In the genomic region with DNA sequence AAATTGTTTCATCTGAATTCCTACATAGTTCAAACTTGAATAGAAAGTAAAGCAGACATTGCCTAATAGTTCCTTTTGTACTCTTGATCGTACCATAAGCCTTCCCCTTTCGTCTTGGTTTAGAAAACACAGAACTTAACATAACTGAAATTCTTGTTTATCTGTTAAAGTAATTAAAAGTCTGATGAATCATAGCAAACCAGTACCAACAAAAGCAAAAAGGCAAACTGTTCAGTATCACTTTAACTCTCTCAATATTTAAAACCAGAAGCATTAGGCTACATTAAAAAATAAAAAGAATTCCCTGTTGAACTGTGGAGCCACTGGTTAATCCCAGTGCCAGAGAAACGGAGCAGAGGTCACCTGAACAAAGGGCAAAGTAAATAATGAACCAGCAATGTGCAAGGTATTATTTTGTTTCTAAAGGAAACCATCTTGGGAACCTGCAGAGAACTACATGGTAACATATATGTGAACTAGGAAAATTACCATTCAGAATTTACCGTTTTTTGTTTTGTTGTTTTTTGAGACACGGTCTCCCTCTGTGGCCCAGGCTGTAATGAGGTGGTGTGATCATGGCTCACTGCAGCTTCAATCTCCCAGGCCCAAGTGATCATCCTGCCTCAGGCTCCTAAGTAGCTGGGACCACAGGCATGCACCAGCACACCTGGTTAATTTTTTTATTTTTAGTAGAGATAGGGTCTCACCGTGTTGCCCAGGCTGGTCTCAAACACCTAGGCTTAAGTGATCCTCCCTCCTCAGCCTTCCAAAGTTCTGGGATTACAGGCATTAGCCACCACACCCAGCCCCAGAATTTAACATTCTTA, we compare ENCODE assay signal across 1 cellular context.
TF ChIP-seq lines count a peak whose summit lies in the region.

No MANE protein-coding gene starts in this region.

TF ChIP-seq in IMR-90, 13 proteins besides CTCF, POLR2A, EP300 and RAD21:
- no peak for TF ChIP-seq SMC3 (IDR thresholded peaks at IDR 0.05; ENCODE audit: low read depth, low read length)
- peak; percentile 88 for TF ChIP-seq CEBPB (IDR thresholded peaks at IDR 0.05; ENCODE audit: low read depth, low read length)
